27 cellular contexts compared by ENCODE assay signal in genomic region chr12:2722806-2723205, GRCh38.
DNase-seq lines count a peak whose midpoint lies in the region; ATAC-seq and TF ChIP-seq lines count a peak whose summit lies in the region.
"Had no signal": no experiment of that assay in that cellular context is flagged by ENCODE, and none has a peak within 500 bp of the region (broad histone marks: within the 10 kb centered on the region; RNA-seq: fewer than 3 reads in every experiment).

No MANE protein-coding gene starts in this region.

- no peak for DNase-seq in left ventricle myocardium superior
- no peak for DNase-seq in heart right ventricle
- peak; percentile 38 for DNase-seq in RPMI7951 (ENCODE audit: low read depth)
- peak; percentile 26 for DNase-seq in fibroblast of the aortic adventitia (ENCODE audit: low read depth)
- no peak for DNase-seq in transverse colon
- no peak for DNase-seq in activated gamma-delta T cell treated with Interleukin-2 at 50 U/mL for 16 hours
- DNase-seq: activated CD4-positive, alpha-beta T cell treated with anti-CD3 and anti-CD28 coated beads, Interleukin-2, amount 10 ng/mL, durations not matched to agents 24 days and 14 days; activated naive CD4-positive, alpha-beta T cell; activated T-cell treated with anti-CD3 and anti-CD28 coated beads, Interleukin-2, amount 50 U/mL, for 24 hours; C1 segment of cervical spinal cord; COR-L47; effector CD4-positive, alpha-beta T cell; Karpas-422; naive B cell; NCI-H1694; NCI-H524 treated with DMSO at 0.1 percent for 48 hours; SJCRH30; stimulated activated naive CD8-positive, alpha-beta T cell treated with anti-CD3 and anti-CD28 coated beads, Interleukin-15, Interleukin-2, amounts not matched to agents 100 U/mL and 50 U/mL, for 24 hours; tibial artery had no signal

- in situ Hi-C loops in transverse colon (cut with MboI; ENCODE audit: low pct_ligation_motif_present in 1 of 4, low pct_unique_long_range_greater_than_20kb in 1 of 4, low sequenced_read_pairs in 3 of 4) = no loop called here

- TF ChIP-seq CTCF in heart right ventricle (IDR thresholded peaks at IDR 0.05) = no peak
- TF ChIP-seq CTCF in fibroblast of the aortic adventitia (IDR thresholded peaks at IDR 0.05; ENCODE audit: insufficient read depth, low read length) = no peak
- TF ChIP-seq CTCF in transverse colon (IDR thresholded peaks at IDR 0.05) = no peak

- 84 to 86% methylated on average over 1 of the region's 1 CpG for WGBS in heart right ventricle, 2 donors
- 100% methylated on average over 1 of the region's 1 CpG; no CpG with 5 or more reads in 1 of the 2 donors for WGBS in transverse colon (ENCODE audit: low coverage in 1 of 2), 2 donors

- no peak for TF ChIP-seq POLR2A in transverse colon (IDR thresholded peaks at IDR 0.05)

- no peaks in the 10 kb centered on the region for H3K9me3 ChIP-seq in heart right ventricle
- H3K9me3 ChIP-seq in transverse colon = no peaks in the 10 kb centered on the region
- H3K9me3 ChIP-seq: neutrophil, SJCRH30, tibial artery had no signal

- no peak overlapping the region for H3K4me3 ChIP-seq in heart right ventricle
- no peak overlapping the region for H3K4me3 ChIP-seq in fibroblast of the aortic adventitia (ENCODE audit: low read depth, low read length)
- H3K4me3 ChIP-seq in transverse colon = no peak overlapping the region
- H3K4me3 ChIP-seq: GM12878, hepatocyte, SJCRH30, tibial artery had no signal

- H3K4me1 ChIP-seq in heart right ventricle (no peaks in the 10 kb centered on the region), transverse colon (no peaks in the 10 kb centered on the region)
- H3K4me1 ChIP-seq: SJCRH30 had no signal

- H3K27ac ChIP-seq in heart right ventricle = no peak overlapping the region
- no peak overlapping the region for H3K27ac ChIP-seq in transverse colon
- H3K27ac ChIP-seq: hepatocyte, neutrophil, SJCRH30, tibial artery had no signal

- no peaks in the 10 kb centered on the region for H3K36me3 ChIP-seq in heart right ventricle
- no peaks in the 10 kb centered on the region for H3K36me3 ChIP-seq in transverse colon
- H3K36me3 ChIP-seq: neutrophil, SJCRH30, tibial artery had no signal

- H3K27me3 ChIP-seq in heart right ventricle (peaks cover 0 to 11% (median 4%) of the 10 kb centered on the region in 7 donors), transverse colon (peaks cover 6% of the 10 kb centered on the region)
- H3K27me3 ChIP-seq: neutrophil, SJCRH30, tibial artery had no signal

- intact Hi-C loops in left ventricle myocardium superior (cut with micrococcal nuclease) (no loop called here), heart right ventricle (cut with DNase I) (no loop called here), transverse colon (cut with DNase I; ENCODE audit: low total_unique reads) (no loop called here)

- ATAC-seq in left ventricle myocardium superior (peak; percentile 44), heart right ventricle (no peak), GM19395 (IDR thresholded peaks at IDR 0.05; ENCODE audit: unreplicated experiment) (no peak), HG02623 (IDR thresholded peaks at IDR 0.05; ENCODE audit: unreplicated experiment) (no peak)
- ATAC-seq: GM12878; HepG2; left lobe of liver; Panc1; stimulated activated naive CD8-positive, alpha-beta T cell treated with anti-CD3 and anti-CD28 coated beads, Interleukin-15, Interleukin-2, amounts not matched to agents 100 U/mL and 50 U/mL, for 24 hours had no signal

- no peak for TF ChIP-seq EP300 in transverse colon (IDR thresholded peaks at IDR 0.05; ENCODE audit: low read depth)

Comparison
In these comparisons a context has a peak if more than half of its experiments do, and no peak if none do; other contexts are left out.
1. DNase-seq: peak in RPMI7951 (single experiment) and fibroblast of the aortic adventitia (single experiment); none in left ventricle myocardium superior (single experiment), heart right ventricle (0 of 2), transverse colon (single experiment) and activated gamma-delta T cell treated with Interleukin-2 at 50 U/mL for 16 hours (single experiment).